In genomic region chr11:64534950-64535349, GRCh38 we compare ENCODE assay signal across 23 cellular contexts. TPM values are rescaled to one million over a fixed set of nuclear protein-coding genes. Genes with fewer than 3 reads are reported as not detected.
DNase-seq lines count a peak whose midpoint lies in the region; ATAC-seq, FAIRE-seq and TF ChIP-seq lines count a peak whose summit lies in the region.
"Had no signal": no experiment of that assay in that cellular context is flagged by ENCODE, and none has a peak within 500 bp of the region (broad histone marks: within the 10 kb centered on the region; RNA-seq: fewer than 3 reads in every experiment).

No MANE protein-coding gene starts in this region.

- H3K4me1 ChIP-seq in A673 (ENCODE audit: insufficient read depth, low read length, poor library complexity, severe bottlenecking) (no peaks in the 10 kb centered on the region), K562 (replicated peaks in 1 of 2; ENCODE audit: control insufficient read depth in 2 of 2, insufficient read depth in 2 of 2, low read length in 2 of 2) (peaks cover 0 to 5% of the 10 kb centered on the region in 2 experiments; a peak in 3 of 5 replicates)
- H3K4me1 ChIP-seq: BE2C had no signal

- 4% methylated on average over 5 of the region's 5 CpGs for WGBS in K562 (ENCODE audit: insufficient coverage, low coverage, missing lambda C conversion rate)

- H3K27ac ChIP-seq in A673 (ENCODE audit: low read depth, low read length, poor library complexity, severe bottlenecking) (no peak overlapping the region), K562 (ENCODE audit: extremely low read depth, low read depth, low read length) (no peak overlapping the region)
- H3K27ac ChIP-seq: A549, SJSA1 had no signal

- H3K27me3 ChIP-seq in A673 (replicated peaks; ENCODE audit: insufficient read depth, low read depth, low read length, poor library complexity): peaks cover 7% of the 10 kb centered on the region
- H3K27me3 ChIP-seq in K562 (ENCODE audit: control insufficient read depth in 2 of 2, insufficient read depth in 2 of 2, low read length in 2 of 2): peaks cover 64 to 90% of the 10 kb centered on the region in 2 experiments
- H3K27me3 ChIP-seq: BE2C had no signal

- no peaks in the 10 kb centered on the region for H3K36me3 ChIP-seq in A673 (ENCODE audit: insufficient read depth, low read length, poor library complexity, severe bottlenecking)
- no peaks in the 10 kb centered on the region for H3K36me3 ChIP-seq in K562 (ENCODE audit: control insufficient read depth, insufficient read depth, low read length)
- H3K36me3 ChIP-seq: BE2C, MG63, SJSA1 had no signal

- H3K79me2 ChIP-seq in K562 (ENCODE audit: control insufficient read depth, insufficient read depth, low read length): no peaks in the 10 kb centered on the region

- TF ChIP-seq POLR2A in K562 (conservative IDR thresholded peaks at IDR 0.05): no peak

- DNase-seq in A673 (ENCODE audit: low spot score) (peak; percentile 9), ELF-1 (ENCODE audit: low read depth, low spot score) (peak; percentile 77), K562 (ENCODE audit: extremely low read depth in 1 of 4, low spot score in 3 of 4) (no peak), mesenteric fat pad (ENCODE audit: low spot score) (peak; percentile 30), epidermal melanocyte (ENCODE audit: insufficient read length, low spot score) (no peak), DMS53 (lab: John Stamatoyannopoulos, UW) (no peak), germinal center (ENCODE audit: low spot score) (no peak)
- DNase-seq: BE2C; CD4-positive, alpha-beta T cell; Kasumi-1; MG63; NCI-H1417 treated with DMSO at 0.1 percent for 48 hours; NCI-H187; NCI-H510A; OCI-M1 had no signal

- H4K20me1 ChIP-seq in K562 (replicated peaks; ENCODE audit: control insufficient read depth, insufficient read depth, low read length): no peaks in the 10 kb centered on the region; the same call in none of the 2 replicates

- TF ChIP-seq RAD21 in K562 (CRISPR knock-in tag; conservative IDR thresholded peaks at IDR 0.05 in 1 of 2, IDR thresholded peaks at IDR 0.05 in 1 of 2): no peak

- H3K4me3 ChIP-seq in A673 (ENCODE audit: low read depth, low read length, poor library complexity, severe bottlenecking) (no peak overlapping the region), K562 (no peak overlapping the region)
- H3K4me3 ChIP-seq: A549, GM23338, MG63, SJSA1 had no signal

- in situ Hi-C loops in K562 (cut with MboI): no loop called here

- CTCF ChIA-PET in A673 (lab: Charles Lee) (no interaction called here), K562 (lab: Yijun Ruan, JAX; ENCODE audit: low intra/inter-chr PET ratio) (no interaction called here)

- intact Hi-C loops in A673 (cut with micrococcal nuclease; ENCODE audit: unreplicated experiment): no loop called here
- intact Hi-C loops in K562 (cut with micrococcal nuclease): no loop called here

- BruUV-seq in A673 (replicated peaks; lab: Mats Ljungman, UMichigan) (no TSS peak), K562 (replicated peaks; lab: Mats Ljungman, UMichigan) (no TSS peak)

- H2AFZ ChIP-seq in K562 (ENCODE audit: low read depth, low read length): no peak overlapping the region

- no peak overlapping the region for H3K9ac ChIP-seq in K562 (ENCODE audit: insufficient read depth in 1 of 2, low read depth in 2 of 2, low read length in 2 of 2)

- H3K9me3 ChIP-seq in A673 (ENCODE audit: low read depth, low read length, poor library complexity, severe bottlenecking): no peaks in the 10 kb centered on the region
- no peaks in the 10 kb centered on the region for H3K9me3 ChIP-seq in K562 (replicated peaks; ENCODE audit: control insufficient read depth, insufficient read depth, low read depth, low read length)
- H3K9me3 ChIP-seq: A549, BE2C, Caco-2, MG63 had no signal

- peaks cover 3% of the 10 kb centered on the region for H3K9me1 ChIP-seq in K562 (ENCODE audit: control insufficient read depth, insufficient read depth, low read length)

- TF ChIP-seq EP300 in K562 (IDR thresholded peaks at IDR 0.05; ENCODE audit: low read length): no peak

- no peak for FAIRE-seq in K562 (lab: Jason Lieb, UNC)
- FAIRE-seq: A549, G401.6, GM18507 had no signal

- no peak overlapping the region for H3K4me2 ChIP-seq in K562 (ENCODE audit: insufficient read depth, low read length)
- H3K4me2 ChIP-seq: A549, GM23338 had no signal

- POLR2A ChIA-PET in A673 (lab: Charles Lee; ENCODE audit: low non-redundant PET) (no interaction called here), K562 (lab: Yijun Ruan, JAX) (no interaction called here)

- peak; percentile 44; the same call in 2 of the 3 replicates for ATAC-seq in K562
- no peak for ATAC-seq in HG03097 (IDR thresholded peaks at IDR 0.05; ENCODE audit: low FRiP score, unreplicated experiment)
- ATAC-seq: A549, GM23338, Right ventricle myocardium inferior had no signal

- TF ChIP-seq CTCF in A673 (conservative IDR thresholded peaks at IDR 0.05; ENCODE audit: low read depth, low read length) (no peak), K562 (IDR thresholded peaks at IDR 0.05 in 2 of 3, conservative IDR thresholded peaks at IDR 0.05 in 1 of 3; ENCODE audit: insufficient read depth in 2 of 3, low read depth in 1 of 3, low read length in 3 of 3) (no peak)

TF ChIP-seq in K562, 482 proteins besides CTCF, POLR2A, EP300 and RAD21 (continues in another document):
- TF ChIP-seq POLR3A (IDR thresholded peaks at IDR 0.05; ENCODE audit: borderline replicate concordance, extremely low read depth, insufficient read depth, insufficient read length) (no peak), ARID3B (CRISPR knock-in tag; IDR thresholded peaks at IDR 0.05; ENCODE audit: borderline replicate concordance) (no peak), TRIM24 (IDR thresholded peaks at IDR 0.05) (no peak), XRCC4 (IDR thresholded peaks at IDR 0.05; ENCODE audit: extremely low read depth, insufficient read depth, insufficient read length) (no peak), CBX3 (IDR thresholded peaks at IDR 0.05; ENCODE audit: borderline replicate concordance in 1 of 2, low read length in 2 of 2) (no peak), E2F3 (CRISPR knock-in tag; IDR thresholded peaks at IDR 0.05) (no peak), BRD9 (IDR thresholded peaks at IDR 0.05; ENCODE audit: low read depth, partially characterized antibody) (no peak), CHD2 (IDR thresholded peaks at IDR 0.05; ENCODE audit: low read depth, low read length) (no peak), ZNF140 (CRISPR knock-in tag; IDR thresholded peaks at IDR 0.05) (no peak), CBFB (CRISPR knock-in tag; IDR thresholded peaks at IDR 0.05) (no peak), HNRNPH1 (optimal IDR thresholded peaks at IDR 0.05; ENCODE audit: low read depth, low read length) (no peak)

RNA-seq across cellular contexts. Expression of gene SLC22A11, which starts 20.8 kb away (rescaled TPM):
- not detected in 2 replicates for total RNA-seq in A673 (2021)
- 0.39 TPM in 1 of 2 replicates, not detected in the other for total RNA-seq in K562 (2011; cell fraction: chromatin; rRNA removed; ENCODE audit: low replicate concordance)
- total RNA-seq in K562 (2011; cell fraction: nucleolus; rRNA removed): 0.17 and 0.26 TPM in 2 replicates
- total RNA-seq in K562 (2011; cell fraction: nucleoplasm; rRNA removed): 0.44 TPM in 1 of 2 replicates, not detected in the other
- not detected in 2 replicates for total RNA-seq in K562 (2014; rRNA removed)
- not detected in 2 replicates for total RNA-seq in K562 (2014; rRNA removed; fragmentation: Illumina TruSeq; extraction: Trizol)
- not detected in 2 replicates for total RNA-seq in K562 (2015; rRNA removed; fragmentation: Illumina TruSeq; extraction: Trizol)
- total RNA-seq in K562 (2021): not detected in 2 replicates
- polyA plus RNA-seq in K562 (2011; rRNA removed): 0.07 TPM in 1 of 2 replicates, not detected in the other
- 0.09 TPM in 1 of 2 replicates, not detected in the other for polyA plus RNA-seq in K562 (2011; cell fraction: cytosol; rRNA removed)
- 0.08 and 0.28 TPM in 2 replicates for polyA plus RNA-seq in K562 (2011; cell fraction: nucleus; rRNA removed)
- 0.05 and 0.08 TPM in 2 replicates for polyA plus RNA-seq in K562 (2012)
- polyA plus RNA-seq in K562 (2014; fragmentation: Illumina TruSeq; extraction: Trizol): not detected in 2 replicates
- polyA plus RNA-seq in K562 (2014; fragmentation: Nextera tagmentation; extraction: Ambion mirVana): not detected
- polyA plus RNA-seq in K562 (2014; rRNA removed): 0.07 TPM in 1 of 2 replicates, not detected in the other
- not detected in 2 replicates for polyA minus RNA-seq in K562 (2011; rRNA and poly(A)+ RNA removed)
- polyA minus RNA-seq in K562 (2011; cell fraction: cytosol; rRNA and poly(A)+ RNA removed): not detected in 2 replicates
- polyA minus RNA-seq in K562 (2011; cell fraction: nucleus; rRNA and poly(A)+ RNA removed): not detected in 2 replicates
- not detected for total RNA-seq in mesenteric fat pad
- total RNA-seq: CD4-positive, alpha-beta T cell; GM23338; Right ventricle myocardium inferior; SJSA1 had no signal
- polyA plus RNA-seq: GM23338 had no signal

RNA-seq across cellular contexts. Expression of gene SLC22A12, which starts 56.1 kb away (rescaled TPM):
- not detected in 2 replicates for total RNA-seq in A673 (2021)
- total RNA-seq in K562 (2011; cell fraction: chromatin; rRNA removed; ENCODE audit: low replicate concordance): not detected in 2 replicates
- not detected in 2 replicates for total RNA-seq in K562 (2011; cell fraction: nucleolus; rRNA removed)
- not detected in 2 replicates for total RNA-seq in K562 (2011; cell fraction: nucleoplasm; rRNA removed)
- not detected in 2 replicates for total RNA-seq in K562 (2014; rRNA removed)
- not detected in 2 replicates for total RNA-seq in K562 (2014; rRNA removed; fragmentation: Illumina TruSeq; extraction: Trizol)
- total RNA-seq in K562 (2015; rRNA removed; fragmentation: Illumina TruSeq; extraction: Trizol): not detected in 2 replicates
- not detected in 2 replicates for total RNA-seq in K562 (2021)
- polyA plus RNA-seq in K562 (2011; rRNA removed): not detected in 2 replicates
- polyA plus RNA-seq in K562 (2011; cell fraction: cytosol; rRNA removed): not detected in 2 replicates
- not detected in 2 replicates for polyA plus RNA-seq in K562 (2011; cell fraction: nucleus; rRNA removed)
- polyA plus RNA-seq in K562 (2012): not detected in 2 replicates
- not detected in 2 replicates for polyA plus RNA-seq in K562 (2014; fragmentation: Illumina TruSeq; extraction: Trizol)
- not detected for polyA plus RNA-seq in K562 (2014; fragmentation: Nextera tagmentation; extraction: Ambion mirVana)
- polyA plus RNA-seq in K562 (2014; rRNA removed): not detected in 2 replicates
- polyA minus RNA-seq in K562 (2011; rRNA and poly(A)+ RNA removed): not detected in 2 replicates
- polyA minus RNA-seq in K562 (2011; cell fraction: cytosol; rRNA and poly(A)+ RNA removed): not detected in 2 replicates
- polyA minus RNA-seq in K562 (2011; cell fraction: nucleus; rRNA and poly(A)+ RNA removed): not detected in 2 replicates
- 0.29 TPM for total RNA-seq in mesenteric fat pad
- total RNA-seq: Caco-2; CD4-positive, alpha-beta T cell; GM23338; Right ventricle myocardium inferior; SJSA1 had no signal
- polyA plus RNA-seq: A549, GM23338 had no signal

Comparison
In these comparisons a context has a peak if more than half of its experiments do, and no peak if none do; other contexts are left out.
1. DNase-seq: peak in A673 (single experiment), ELF-1 (single experiment) and mesenteric fat pad (single experiment); none in K562 (0 of 4), epidermal melanocyte (single experiment), DMS53 (single experiment) and germinal center (single experiment).